In genomic region chr1:117815105-117815812, GRCh38 we compare ENCODE assay signal across 16 cellular contexts.
DNase-seq lines count a peak whose midpoint lies in the region; ATAC-seq, FAIRE-seq and TF ChIP-seq lines count a peak whose summit lies in the region.
"Had no signal": no experiment of that assay in that cellular context is flagged by ENCODE, and none has a peak within 500 bp of the region (broad histone marks: within the 10 kb centered on the region; RNA-seq: fewer than 3 reads in every experiment).

No MANE protein-coding gene starts in this region.

- FAIRE-seq in HepG2 (lab: Jason Lieb, UNC): no peak
- FAIRE-seq: A549 had no signal

- H3K4me3 ChIP-seq in HepG2 (replicated peaks in 1 of 3; ENCODE audit: insufficient read depth in 1 of 3, low read depth in 2 of 3, low read length in 3 of 3) (no peak overlapping the region; a peak in 1 of 6 replicates), right lobe of liver (no peak overlapping the region), muscle layer of colon (ENCODE audit: low read depth in 1 of 2, low read length in 2 of 2) (no peak overlapping the region), vagina (no peak overlapping the region)
- H3K4me3 ChIP-seq: A549, gastrocnemius medialis, lower lobe of right lung, upper lobe of left lung had no signal

- peak overlapping the region; percentile 64 for H3K4me2 ChIP-seq in HepG2 (ENCODE audit: low read depth, low read length)
- H3K4me2 ChIP-seq: A549 had no signal

- H3K9me3 ChIP-seq in HepG2 (ENCODE audit: low read length): no peaks in the 10 kb centered on the region
- H3K9me3 ChIP-seq in right lobe of liver: no peaks in the 10 kb centered on the region
- no peaks in the 10 kb centered on the region for H3K9me3 ChIP-seq in muscle layer of colon (ENCODE audit: low read length)
- no peaks in the 10 kb centered on the region for H3K9me3 ChIP-seq in vagina
- H3K9me3 ChIP-seq: A549, gastrocnemius medialis, lower lobe of right lung, upper lobe of left lung had no signal

- TF ChIP-seq CTCF in HepG2 (CRISPR knock-in tag; IDR thresholded peaks at IDR 0.05) (no peak), right lobe of liver (IDR thresholded peaks at IDR 0.05) (no peak), vagina (IDR thresholded peaks at IDR 0.05) (no peak)

- H3K27me3 ChIP-seq in HepG2 (ENCODE audit: control insufficient read depth in 1 of 2, insufficient read depth in 2 of 2, low read length in 2 of 2) (no peaks in the 10 kb centered on the region), right lobe of liver (no peaks in the 10 kb centered on the region), muscle layer of colon (ENCODE audit: control insufficient read depth in 1 of 2, insufficient read depth in 2 of 2, low read length in 2 of 2) (no peaks in the 10 kb centered on the region), vagina (no peaks in the 10 kb centered on the region)
- H3K27me3 ChIP-seq: gastrocnemius medialis, upper lobe of left lung had no signal

- H3K9ac ChIP-seq in HepG2 (ENCODE audit: insufficient read depth, low read depth, low read length) (no peak overlapping the region), muscle layer of colon (ENCODE audit: low read length) (no peak overlapping the region)

- TF ChIP-seq POLR2A in HepG2 (IDR thresholded peaks at IDR 0.05; ENCODE audit: insufficient read depth in 1 of 2, low read depth in 2 of 2, low read length in 2 of 2) (no peak), right lobe of liver (IDR thresholded peaks at IDR 0.05) (no peak), vagina (IDR thresholded peaks at IDR 0.05) (no peak), erythroblast (IDR thresholded peaks at IDR 0.05; ENCODE audit: low read length) (no peak)

- BruUV-seq in HepG2 (replicated peaks; lab: Mats Ljungman, UMichigan): no TSS peak

- H2AFZ ChIP-seq in HepG2 (ENCODE audit: low read length): peak overlapping the region; percentile 83

- TF ChIP-seq EP300 in HepG2 (IDR thresholded peaks at IDR 0.05; ENCODE audit: low read depth in 2 of 2, low read length in 2 of 2): no peak
- TF ChIP-seq EP300 in HepG2 (CRISPR knock-in tag; IDR thresholded peaks at IDR 0.05; ENCODE audit: borderline replicate concordance): no peak

- intact Hi-C loops in HepG2 (cut with micrococcal nuclease; ENCODE audit: unreplicated experiment) (no loop called here), right lobe of liver (cut with DNase I) (no loop called here), vagina (cut with DNase I) (no loop called here)

- ATAC-seq in HepG2 (peak; percentile 62), right lobe of liver (no peak), GM21360 (IDR thresholded peaks at IDR 0.05; ENCODE audit: unreplicated experiment) (no peak)
- ATAC-seq: CD8-positive, alpha-beta T cell; gastrocnemius medialis; lower lobe of right lung; naive thymus-derived CD8-positive, alpha-beta T cell had no signal

- no peaks in the 10 kb centered on the region for H4K20me1 ChIP-seq in HepG2 (ENCODE audit: insufficient read depth, low read length)

- no peak overlapping the region for H3K27ac ChIP-seq in HepG2 (ENCODE audit: extremely low read length, insufficient read depth, low read length)
- H3K27ac ChIP-seq in right lobe of liver: no peak overlapping the region
- peak overlapping the region; percentile 50 for H3K27ac ChIP-seq in muscle layer of colon (ENCODE audit: low read depth, low read length)
- H3K27ac ChIP-seq in vagina: peak overlapping the region; percentile 51
- H3K27ac ChIP-seq: A549, lower lobe of right lung, upper lobe of left lung had no signal

- H3K79me2 ChIP-seq in HepG2 (ENCODE audit: insufficient read depth, low read length): no peaks in the 10 kb centered on the region

- POLR2A ChIA-PET in HepG2 (lab: Yijun Ruan, JAX): no interaction called here

- CTCF ChIA-PET in HepG2 (lab: Yijun Ruan, JAX; ENCODE audit: low intra/inter-chr PET ratio, low total read pairs): interaction anchor here (4.7 kb wide), 1 partner anchor 79 kb away, joined by 38 read pairs; no protein-coding TSS in a partner anchor

- peaks cover 34% of the 10 kb centered on the region for H3K4me1 ChIP-seq in HepG2 (ENCODE audit: insufficient read depth, low read length)
- peaks cover 0 to 30% (median under 1%) of the 10 kb centered on the region in 4 donors for H3K4me1 ChIP-seq in right lobe of liver
- peaks cover 29% of the 10 kb centered on the region for H3K4me1 ChIP-seq in muscle layer of colon (ENCODE audit: insufficient read depth, low read length)
- H3K4me1 ChIP-seq in vagina: peaks cover 27% of the 10 kb centered on the region
- H3K4me1 ChIP-seq: A549, gastrocnemius medialis had no signal

- TF ChIP-seq RAD21 in HepG2 (CRISPR knock-in tag; IDR thresholded peaks at IDR 0.05): no peak

- in situ Hi-C loops in HepG2 (cut with HindIII; ENCODE audit: extremely low pct_ligation_motif_present, low pct_unique_long_range_greater_than_20kb): no loop called here

- WGBS in HepG2 (ENCODE audit: low lambda C conversion rate): 32% methylated on average over 1 of the region's 6 CpGs
- WGBS in right lobe of liver (ENCODE audit: insufficient coverage, low coverage, low lambda C conversion rate, missing lambda C conversion rate): 58% methylated on average over 3 of the region's 6 CpGs

- DNase-seq in HepG2 (ENCODE audit: low spot score): no peak
- no peak for DNase-seq in right lobe of liver
- peak; percentile 49 for DNase-seq in dermis blood vessel endothelial cell
- no peak for DNase-seq in vagina (ENCODE audit: extremely low spot score in 2 of 2)
- no peak for DNase-seq in OCI-M2 (lab: John Stamatoyannopoulos, UW; ENCODE audit: unreplicated experiment)
- no peak for DNase-seq in erythroblast (lab: John Stamatoyannopoulos, UW)
- DNase-seq: activated effector memory CD4-positive, alpha-beta T cell treated with Interleukin-2 at 50 U/mL for 16 hours; CD8-positive, alpha-beta T cell; gastrocnemius medialis; lower lobe of right lung; naive thymus-derived CD8-positive, alpha-beta T cell; stimulated activated CD4-positive, alpha-beta T cell treated with anti-CD3 and anti-CD28 coated beads, Interleukin-2, amount 100 ng/mL, for 24 hours; upper lobe of left lung had no signal

- no peaks in the 10 kb centered on the region for H3K36me3 ChIP-seq in HepG2 (replicated peaks in 1 of 2; ENCODE audit: control insufficient read depth in 1 of 2, insufficient read depth in 2 of 2, low read length in 2 of 2)
- H3K36me3 ChIP-seq in right lobe of liver: no peaks in the 10 kb centered on the region
- no peaks in the 10 kb centered on the region for H3K36me3 ChIP-seq in muscle layer of colon (ENCODE audit: insufficient read depth, low read length)
- H3K36me3 ChIP-seq in vagina: no peaks in the 10 kb centered on the region
- H3K36me3 ChIP-seq: gastrocnemius medialis, lower lobe of right lung, upper lobe of left lung had no signal

TF ChIP-seq in HepG2, 621 proteins besides CTCF, POLR2A, EP300 and RAD21:
- 0 out of 2 replicates have a peak, but pooled peaks have one; percentile 16 for TF ChIP-seq RXRB (CRISPR knock-in tag; IDR thresholded peaks at IDR 0.05; ENCODE audit: borderline replicate concordance)
- peak; percentile 18; the same call in 1 of the 2 replicates for TF ChIP-seq ZNF687 (CRISPR knock-in tag; IDR thresholded peaks at IDR 0.05)
- no peak for TF ChIP-seq CSRNP2 (CRISPR knock-in tag; conservative IDR thresholded peaks at IDR 0.05; ENCODE audit: low read depth)
- 0 out of 2 replicates have a peak, but pooled peaks have one; percentile 10 for TF ChIP-seq HOXA3 (CRISPR knock-in tag; IDR thresholded peaks at IDR 0.05)
- TF ChIP-seq ZFY (CRISPR knock-in tag; IDR thresholded peaks at IDR 0.05): 0 out of 2 replicates have a peak, but pooled peaks have one; percentile 11
- TF ChIP-seq PPARG (CRISPR knock-in tag; conservative IDR thresholded peaks at IDR 0.05): 0 out of 2 replicates have a peak, but pooled peaks have one; percentile 31

Comparison
In these comparisons a context has a peak if more than half of its experiments do, and no peak if none do; other contexts are left out.
1. H3K27ac ChIP-seq: peak in muscle layer of colon (single experiment) and vagina (single experiment); none in HepG2 (single experiment) and right lobe of liver (0 of 3).